In the genomic region with DNA sequence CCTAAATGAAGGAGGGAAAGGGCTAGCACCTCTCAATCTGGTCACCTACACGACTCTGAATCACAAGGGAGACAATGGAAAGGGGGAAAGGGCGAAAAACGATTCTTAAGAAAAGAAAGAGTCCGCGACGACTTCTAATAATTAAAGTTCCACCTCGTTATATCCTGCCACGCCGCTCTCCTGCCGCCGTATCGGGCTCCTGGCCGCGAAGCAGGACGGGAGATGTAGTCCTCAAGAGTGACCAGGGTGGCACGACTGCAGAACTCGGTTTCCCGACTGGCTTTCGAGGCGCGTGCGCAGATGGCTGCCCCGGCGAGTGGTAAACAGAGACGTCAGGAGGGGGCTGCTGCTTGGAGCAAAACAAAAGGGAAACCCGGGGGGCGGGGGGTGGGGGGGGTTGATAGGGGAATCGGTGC, we compare ENCODE assay signal across 8 cellular contexts.
DNase-seq lines count a peak whose midpoint lies in the region; ATAC-seq lines count a peak whose summit lies in the region.

A gene with protein sequence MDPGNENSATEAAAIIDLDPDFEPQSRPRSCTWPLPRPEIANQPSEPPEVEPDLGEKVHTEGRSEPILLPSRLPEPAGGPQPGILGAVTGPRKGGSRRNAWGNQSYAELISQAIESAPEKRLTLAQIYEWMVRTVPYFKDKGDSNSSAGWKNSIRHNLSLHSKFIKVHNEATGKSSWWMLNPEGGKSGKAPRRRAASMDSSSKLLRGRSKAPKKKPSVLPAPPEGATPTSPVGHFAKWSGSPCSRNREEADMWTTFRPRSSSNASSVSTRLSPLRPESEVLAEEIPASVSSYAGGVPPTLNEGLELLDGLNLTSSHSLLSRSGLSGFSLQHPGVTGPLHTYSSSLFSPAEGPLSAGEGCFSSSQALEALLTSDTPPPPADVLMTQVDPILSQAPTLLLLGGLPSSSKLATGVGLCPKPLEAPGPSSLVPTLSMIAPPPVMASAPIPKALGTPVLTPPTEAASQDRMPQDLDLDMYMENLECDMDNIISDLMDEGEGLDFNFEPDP (plus strand): TSS at position 297 of the 416 bp plus-strand sequence. CDS start 678 bp downstream, outside the sequence.

- ATAC-seq in GM19025 (IDR thresholded peaks at IDR 0.05; ENCODE audit: low read depth, unreplicated experiment) (peak; percentile 91), HG03354 (IDR thresholded peaks at IDR 0.05; ENCODE audit: poor library complexity, severe bottlenecking, unreplicated experiment) (peak; percentile 91)

- peak; percentile 87 for DNase-seq in AG08396 (ENCODE audit: low spot score)
- peak; percentile 58 for DNase-seq in NCI-H446 treated with DMSO at 0.1 percent for 48 hours (lab: John Stamatoyannopoulos, UW)
- DNase-seq in activated CD4-positive, CD25-positive, alpha-beta regulatory T cell treated with anti-CD3 and anti-CD28 coated beads, Interleukin-2, amount 50 U/mL, for 72 hours = peak; percentile 82
- peak; percentile 19 to 69 for DNase-seq in cerebellar nuclear complex (lab: John Stamatoyannopoulos, UW)
- DNase-seq in kidney tubule cell (ENCODE audit: low spot score) = peak; percentile 83
- DNase-seq in stimulated activated CD4-positive, alpha-beta T cell treated with anti-CD3 and anti-CD28 coated beads, Interleukin-1b, Interleukin-23, amount 100 ng/mL, for 1 hour (ENCODE audit: low read depth in 2 of 2) = peak; percentile 57 to 65

Comparison
In these comparisons a context has a peak if more than half of its experiments do, and no peak if none do; other contexts are left out.
1. Peak in every context shown above with its lines: DNase-seq and ATAC-seq.